9 cellular contexts compared by ENCODE assay signal in genomic region chr4:185573651-185574199, GRCh38. TPM values are rescaled to one million over a fixed set of nuclear protein-coding genes. Genes with fewer than 3 reads are reported as not detected.
DNase-seq lines count a peak whose midpoint lies in the region; ATAC-seq and TF ChIP-seq lines count a peak whose summit lies in the region.
"Had no signal": no experiment of that assay in that cellular context is flagged by ENCODE, and none has a peak within 500 bp of the region (broad histone marks: within the 10 kb centered on the region; RNA-seq: fewer than 3 reads in every experiment).

No MANE protein-coding gene starts in this region.

- ATAC-seq in GM21447 (IDR thresholded peaks at IDR 0.05; ENCODE audit: unreplicated experiment) (no peak), GM19467 (IDR thresholded peaks at IDR 0.05; ENCODE audit: unreplicated experiment) (no peak)

- H3K9me3 Mint-ChIP-seq in endothelial cell (ENCODE audit: unreplicated experiment), result no peaks in the 10 kb centered on the region
- no peaks in the 10 kb centered on the region for H3K9me3 Mint-ChIP-seq in nephron

- H3K27ac Mint-ChIP-seq in endothelial cell (ENCODE audit: unreplicated experiment) (peak overlapping the region; percentile 93), nephron (peak overlapping the region in 2 of 3 experiments; percentile 77 to 86)

- H3K4me3 Mint-ChIP-seq in endothelial cell (ENCODE audit: unreplicated experiment), result no peak overlapping the region
- H3K4me3 Mint-ChIP-seq in nephron, result peak overlapping the region in 1 of 3 experiments; percentile 54

- H3K27ac ChIP-seq in substantia nigra (ENCODE audit: low read depth, low read length, poor library complexity, severe bottlenecking), result no peak overlapping the region

- H3K4me1 Mint-ChIP-seq in endothelial cell (ENCODE audit: unreplicated experiment), result peaks cover 8% of the 10 kb centered on the region
- peaks cover 64% of the 10 kb centered on the region for H3K4me1 Mint-ChIP-seq in nephron

- H3K36me3 Mint-ChIP-seq in endothelial cell (ENCODE audit: low read depth, unreplicated experiment), result no peaks in the 10 kb centered on the region
- no peaks in the 10 kb centered on the region for H3K36me3 Mint-ChIP-seq in nephron (ENCODE audit: low read depth)

- H3K27me3 Mint-ChIP-seq in endothelial cell (ENCODE audit: unreplicated experiment), result peaks cover 3% of the 10 kb centered on the region
- no peaks in the 10 kb centered on the region for H3K27me3 Mint-ChIP-seq in nephron (ENCODE audit: low read depth)

- TF ChIP-seq CTCF in endothelial cell (IDR thresholded peaks at IDR 0.05; ENCODE audit: unreplicated experiment) (no peak), nephron (IDR thresholded peaks at IDR 0.05; ENCODE audit: unreplicated experiment in 3 of 3) (no peak)

- DNase-seq in DMS53 treated with DMSO at 0.1 percent for 48 hours (lab: John Stamatoyannopoulos, UW; ENCODE audit: unreplicated experiment), result peak; percentile 87
- DNase-seq in NCI-H524 treated with DMSO at 0.1 percent for 48 hours (lab: John Stamatoyannopoulos, UW), result peak; percentile 31
- peak; percentile 33 for DNase-seq in endothelial cell (ENCODE audit: low spot score)
- DNase-seq in NCI-H1105 treated with DMSO at 0.1 percent for 48 hours (lab: John Stamatoyannopoulos, UW), result no peak
- no peak for DNase-seq in substantia nigra (lab: John Stamatoyannopoulos, UW)
- DNase-seq: NCI-H146 had no signal

RNA-seq across cellular contexts. Expression of gene PDLIM3, which starts 38.4 kb away (rescaled TPM):
- 0.67 TPM for total RNA-seq in endothelial cell (ENCODE audit: unreplicated experiment)

Comparison
In these comparisons a context has a peak if more than half of its experiments do, and no peak if none do; other contexts are left out.
1. DNase-seq: peak in DMS53 treated with DMSO at 0.1 percent for 48 hours (single experiment), NCI-H524 treated with DMSO at 0.1 percent for 48 hours (single experiment) and endothelial cell (single experiment); none in NCI-H1105 treated with DMSO at 0.1 percent for 48 hours (single experiment) and substantia nigra (0 of 49).